Comparison of ENCODE assay signal across 1 cellular context in the genomic region with DNA sequence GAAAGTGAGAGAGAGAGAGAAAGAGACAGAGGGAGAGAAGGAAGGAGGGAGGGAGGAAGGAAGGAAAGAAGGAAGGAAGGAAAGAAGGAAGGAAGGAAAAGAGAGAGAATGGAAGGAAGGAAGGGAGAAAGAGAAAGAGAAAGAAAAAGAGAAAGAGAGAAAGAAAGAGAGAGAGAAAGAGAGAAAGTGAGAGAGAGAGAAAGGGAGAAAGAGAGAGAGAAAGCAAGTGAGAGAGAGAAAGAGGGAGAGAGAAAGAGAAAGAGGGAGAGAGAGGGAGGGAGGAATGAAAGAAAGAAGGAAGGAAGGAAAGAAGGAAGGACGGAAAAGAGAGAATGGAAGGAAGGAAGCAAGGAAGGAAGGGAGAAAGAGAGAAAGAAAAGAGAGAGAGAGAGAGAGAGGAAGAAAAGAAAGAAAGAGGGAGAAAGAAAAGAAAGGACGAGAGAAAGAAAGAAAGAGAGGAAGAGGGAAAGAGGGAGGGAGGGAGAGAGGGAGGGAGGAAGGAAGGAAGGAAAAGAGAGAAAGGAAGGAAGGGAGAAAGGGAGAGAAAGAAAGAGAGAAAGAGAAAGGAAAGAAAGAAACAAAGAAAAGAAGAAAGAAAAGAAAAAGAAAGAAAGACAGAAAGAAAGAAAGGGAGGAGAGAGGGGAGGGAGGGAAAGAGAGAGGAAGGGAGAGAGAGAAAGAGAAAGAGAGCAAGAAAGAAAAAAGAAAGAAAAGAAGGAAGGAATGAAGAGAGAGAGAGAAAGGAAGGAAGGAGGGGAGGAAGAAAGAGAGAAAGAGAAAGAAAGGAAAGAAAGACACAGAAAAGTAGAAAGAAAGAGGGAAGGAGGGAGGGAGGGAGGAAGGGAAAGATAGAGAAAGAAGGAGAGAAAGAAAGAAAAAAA.
TF ChIP-seq lines count a peak whose summit lies in the region.

No MANE protein-coding gene starts in this region.

TF ChIP-seq in WTC11, 78 proteins besides CTCF, POLR2A, EP300 and RAD21 (continued from another document):
- TF ChIP-seq, protein P1, sequence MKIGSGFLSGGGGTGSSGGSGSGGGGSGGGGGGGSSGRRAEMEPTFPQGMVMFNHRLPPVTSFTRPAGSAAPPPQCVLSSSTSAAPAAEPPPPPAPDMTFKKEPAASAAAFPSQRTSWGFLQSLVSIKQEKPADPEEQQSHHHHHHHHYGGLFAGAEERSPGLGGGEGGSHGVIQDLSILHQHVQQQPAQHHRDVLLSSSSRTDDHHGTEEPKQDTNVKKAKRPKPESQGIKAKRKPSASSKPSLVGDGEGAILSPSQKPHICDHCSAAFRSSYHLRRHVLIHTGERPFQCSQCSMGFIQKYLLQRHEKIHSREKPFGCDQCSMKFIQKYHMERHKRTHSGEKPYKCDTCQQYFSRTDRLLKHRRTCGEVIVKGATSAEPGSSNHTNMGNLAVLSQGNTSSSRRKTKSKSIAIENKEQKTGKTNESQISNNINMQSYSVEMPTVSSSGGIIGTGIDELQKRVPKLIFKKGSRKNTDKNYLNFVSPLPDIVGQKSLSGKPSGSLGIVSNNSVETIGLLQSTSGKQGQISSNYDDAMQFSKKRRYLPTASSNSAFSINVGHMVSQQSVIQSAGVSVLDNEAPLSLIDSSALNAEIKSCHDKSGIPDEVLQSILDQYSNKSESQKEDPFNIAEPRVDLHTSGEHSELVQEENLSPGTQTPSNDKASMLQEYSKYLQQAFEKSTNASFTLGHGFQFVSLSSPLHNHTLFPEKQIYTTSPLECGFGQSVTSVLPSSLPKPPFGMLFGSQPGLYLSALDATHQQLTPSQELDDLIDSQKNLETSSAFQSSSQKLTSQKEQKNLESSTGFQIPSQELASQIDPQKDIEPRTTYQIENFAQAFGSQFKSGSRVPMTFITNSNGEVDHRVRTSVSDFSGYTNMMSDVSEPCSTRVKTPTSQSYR (CRISPR knock-in tag; IDR thresholded peaks at IDR 0.05): no peak
- TF ChIP-seq EMX1 (CRISPR knock-in tag; IDR thresholded peaks at IDR 0.05) (no peak), TEAD4 (CRISPR knock-in tag; IDR thresholded peaks at IDR 0.05) (no peak), CREM (CRISPR knock-in tag; IDR thresholded peaks at IDR 0.05) (no peak), SP1 (CRISPR knock-in tag; conservative IDR thresholded peaks at IDR 0.05) (no peak), CREB1 (CRISPR knock-in tag; IDR thresholded peaks at IDR 0.05) (no peak), IRF2 (CRISPR knock-in tag; IDR thresholded peaks at IDR 0.05; ENCODE audit: borderline replicate concordance, low read depth) (no peak), SOX15 (CRISPR knock-in tag; IDR thresholded peaks at IDR 0.05) (no peak), FOXP1 (CRISPR knock-in tag; IDR thresholded peaks at IDR 0.05; ENCODE audit: borderline replicate concordance) (no peak), KAT7 (CRISPR knock-in tag; IDR thresholded peaks at IDR 0.05; ENCODE audit: borderline replicate concordance) (no peak)
- TF ChIP-seq, protein P2, sequence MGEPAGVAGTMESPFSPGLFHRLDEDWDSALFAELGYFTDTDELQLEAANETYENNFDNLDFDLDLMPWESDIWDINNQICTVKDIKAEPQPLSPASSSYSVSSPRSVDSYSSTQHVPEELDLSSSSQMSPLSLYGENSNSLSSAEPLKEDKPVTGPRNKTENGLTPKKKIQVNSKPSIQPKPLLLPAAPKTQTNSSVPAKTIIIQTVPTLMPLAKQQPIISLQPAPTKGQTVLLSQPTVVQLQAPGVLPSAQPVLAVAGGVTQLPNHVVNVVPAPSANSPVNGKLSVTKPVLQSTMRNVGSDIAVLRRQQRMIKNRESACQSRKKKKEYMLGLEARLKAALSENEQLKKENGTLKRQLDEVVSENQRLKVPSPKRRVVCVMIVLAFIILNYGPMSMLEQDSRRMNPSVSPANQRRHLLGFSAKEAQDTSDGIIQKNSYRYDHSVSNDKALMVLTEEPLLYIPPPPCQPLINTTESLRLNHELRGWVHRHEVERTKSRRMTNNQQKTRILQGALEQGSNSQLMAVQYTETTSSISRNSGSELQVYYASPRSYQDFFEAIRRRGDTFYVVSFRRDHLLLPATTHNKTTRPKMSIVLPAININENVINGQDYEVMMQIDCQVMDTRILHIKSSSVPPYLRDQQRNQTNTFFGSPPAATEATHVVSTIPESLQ (CRISPR knock-in tag; IDR thresholded peaks at IDR 0.05): no peak
- TF ChIP-seq, protein P3, sequence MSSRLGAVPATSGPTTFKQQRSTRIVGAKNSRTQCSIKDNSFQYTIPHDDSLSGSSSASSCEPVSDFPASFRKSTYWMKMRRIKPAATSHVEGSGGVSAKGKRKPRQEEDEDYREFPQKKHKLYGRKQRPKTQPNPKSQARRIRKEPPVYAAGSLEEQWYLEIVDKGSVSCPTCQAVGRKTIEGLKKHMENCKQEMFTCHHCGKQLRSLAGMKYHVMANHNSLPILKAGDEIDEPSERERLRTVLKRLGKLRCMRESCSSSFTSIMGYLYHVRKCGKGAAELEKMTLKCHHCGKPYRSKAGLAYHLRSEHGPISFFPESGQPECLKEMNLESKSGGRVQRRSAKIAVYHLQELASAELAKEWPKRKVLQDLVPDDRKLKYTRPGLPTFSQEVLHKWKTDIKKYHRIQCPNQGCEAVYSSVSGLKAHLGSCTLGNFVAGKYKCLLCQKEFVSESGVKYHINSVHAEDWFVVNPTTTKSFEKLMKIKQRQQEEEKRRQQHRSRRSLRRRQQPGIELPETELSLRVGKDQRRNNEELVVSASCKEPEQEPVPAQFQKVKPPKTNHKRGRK (CRISPR knock-in tag; IDR thresholded peaks at IDR 0.05; ENCODE audit: borderline replicate concordance): no peak
- TF ChIP-seq, protein P4, sequence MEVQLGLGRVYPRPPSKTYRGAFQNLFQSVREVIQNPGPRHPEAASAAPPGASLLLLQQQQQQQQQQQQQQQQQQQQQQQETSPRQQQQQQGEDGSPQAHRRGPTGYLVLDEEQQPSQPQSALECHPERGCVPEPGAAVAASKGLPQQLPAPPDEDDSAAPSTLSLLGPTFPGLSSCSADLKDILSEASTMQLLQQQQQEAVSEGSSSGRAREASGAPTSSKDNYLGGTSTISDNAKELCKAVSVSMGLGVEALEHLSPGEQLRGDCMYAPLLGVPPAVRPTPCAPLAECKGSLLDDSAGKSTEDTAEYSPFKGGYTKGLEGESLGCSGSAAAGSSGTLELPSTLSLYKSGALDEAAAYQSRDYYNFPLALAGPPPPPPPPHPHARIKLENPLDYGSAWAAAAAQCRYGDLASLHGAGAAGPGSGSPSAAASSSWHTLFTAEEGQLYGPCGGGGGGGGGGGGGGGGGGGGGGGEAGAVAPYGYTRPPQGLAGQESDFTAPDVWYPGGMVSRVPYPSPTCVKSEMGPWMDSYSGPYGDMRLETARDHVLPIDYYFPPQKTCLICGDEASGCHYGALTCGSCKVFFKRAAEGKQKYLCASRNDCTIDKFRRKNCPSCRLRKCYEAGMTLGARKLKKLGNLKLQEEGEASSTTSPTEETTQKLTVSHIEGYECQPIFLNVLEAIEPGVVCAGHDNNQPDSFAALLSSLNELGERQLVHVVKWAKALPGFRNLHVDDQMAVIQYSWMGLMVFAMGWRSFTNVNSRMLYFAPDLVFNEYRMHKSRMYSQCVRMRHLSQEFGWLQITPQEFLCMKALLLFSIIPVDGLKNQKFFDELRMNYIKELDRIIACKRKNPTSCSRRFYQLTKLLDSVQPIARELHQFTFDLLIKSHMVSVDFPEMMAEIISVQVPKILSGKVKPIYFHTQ (CRISPR knock-in tag; IDR thresholded peaks at IDR 0.05): no peak
- TF ChIP-seq, protein P5, sequence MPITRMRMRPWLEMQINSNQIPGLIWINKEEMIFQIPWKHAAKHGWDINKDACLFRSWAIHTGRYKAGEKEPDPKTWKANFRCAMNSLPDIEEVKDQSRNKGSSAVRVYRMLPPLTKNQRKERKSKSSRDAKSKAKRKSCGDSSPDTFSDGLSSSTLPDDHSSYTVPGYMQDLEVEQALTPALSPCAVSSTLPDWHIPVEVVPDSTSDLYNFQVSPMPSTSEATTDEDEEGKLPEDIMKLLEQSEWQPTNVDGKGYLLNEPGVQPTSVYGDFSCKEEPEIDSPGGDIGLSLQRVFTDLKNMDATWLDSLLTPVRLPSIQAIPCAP (CRISPR knock-in tag; IDR thresholded peaks at IDR 0.05): no peak
- TF ChIP-seq, protein P6, sequence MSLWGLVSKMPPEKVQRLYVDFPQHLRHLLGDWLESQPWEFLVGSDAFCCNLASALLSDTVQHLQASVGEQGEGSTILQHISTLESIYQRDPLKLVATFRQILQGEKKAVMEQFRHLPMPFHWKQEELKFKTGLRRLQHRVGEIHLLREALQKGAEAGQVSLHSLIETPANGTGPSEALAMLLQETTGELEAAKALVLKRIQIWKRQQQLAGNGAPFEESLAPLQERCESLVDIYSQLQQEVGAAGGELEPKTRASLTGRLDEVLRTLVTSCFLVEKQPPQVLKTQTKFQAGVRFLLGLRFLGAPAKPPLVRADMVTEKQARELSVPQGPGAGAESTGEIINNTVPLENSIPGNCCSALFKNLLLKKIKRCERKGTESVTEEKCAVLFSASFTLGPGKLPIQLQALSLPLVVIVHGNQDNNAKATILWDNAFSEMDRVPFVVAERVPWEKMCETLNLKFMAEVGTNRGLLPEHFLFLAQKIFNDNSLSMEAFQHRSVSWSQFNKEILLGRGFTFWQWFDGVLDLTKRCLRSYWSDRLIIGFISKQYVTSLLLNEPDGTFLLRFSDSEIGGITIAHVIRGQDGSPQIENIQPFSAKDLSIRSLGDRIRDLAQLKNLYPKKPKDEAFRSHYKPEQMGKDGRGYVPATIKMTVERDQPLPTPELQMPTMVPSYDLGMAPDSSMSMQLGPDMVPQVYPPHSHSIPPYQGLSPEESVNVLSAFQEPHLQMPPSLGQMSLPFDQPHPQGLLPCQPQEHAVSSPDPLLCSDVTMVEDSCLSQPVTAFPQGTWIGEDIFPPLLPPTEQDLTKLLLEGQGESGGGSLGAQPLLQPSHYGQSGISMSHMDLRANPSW (CRISPR knock-in tag; conservative IDR thresholded peaks at IDR 0.05; ENCODE audit: low read depth): no peak
- TF ChIP-seq, protein P7, sequence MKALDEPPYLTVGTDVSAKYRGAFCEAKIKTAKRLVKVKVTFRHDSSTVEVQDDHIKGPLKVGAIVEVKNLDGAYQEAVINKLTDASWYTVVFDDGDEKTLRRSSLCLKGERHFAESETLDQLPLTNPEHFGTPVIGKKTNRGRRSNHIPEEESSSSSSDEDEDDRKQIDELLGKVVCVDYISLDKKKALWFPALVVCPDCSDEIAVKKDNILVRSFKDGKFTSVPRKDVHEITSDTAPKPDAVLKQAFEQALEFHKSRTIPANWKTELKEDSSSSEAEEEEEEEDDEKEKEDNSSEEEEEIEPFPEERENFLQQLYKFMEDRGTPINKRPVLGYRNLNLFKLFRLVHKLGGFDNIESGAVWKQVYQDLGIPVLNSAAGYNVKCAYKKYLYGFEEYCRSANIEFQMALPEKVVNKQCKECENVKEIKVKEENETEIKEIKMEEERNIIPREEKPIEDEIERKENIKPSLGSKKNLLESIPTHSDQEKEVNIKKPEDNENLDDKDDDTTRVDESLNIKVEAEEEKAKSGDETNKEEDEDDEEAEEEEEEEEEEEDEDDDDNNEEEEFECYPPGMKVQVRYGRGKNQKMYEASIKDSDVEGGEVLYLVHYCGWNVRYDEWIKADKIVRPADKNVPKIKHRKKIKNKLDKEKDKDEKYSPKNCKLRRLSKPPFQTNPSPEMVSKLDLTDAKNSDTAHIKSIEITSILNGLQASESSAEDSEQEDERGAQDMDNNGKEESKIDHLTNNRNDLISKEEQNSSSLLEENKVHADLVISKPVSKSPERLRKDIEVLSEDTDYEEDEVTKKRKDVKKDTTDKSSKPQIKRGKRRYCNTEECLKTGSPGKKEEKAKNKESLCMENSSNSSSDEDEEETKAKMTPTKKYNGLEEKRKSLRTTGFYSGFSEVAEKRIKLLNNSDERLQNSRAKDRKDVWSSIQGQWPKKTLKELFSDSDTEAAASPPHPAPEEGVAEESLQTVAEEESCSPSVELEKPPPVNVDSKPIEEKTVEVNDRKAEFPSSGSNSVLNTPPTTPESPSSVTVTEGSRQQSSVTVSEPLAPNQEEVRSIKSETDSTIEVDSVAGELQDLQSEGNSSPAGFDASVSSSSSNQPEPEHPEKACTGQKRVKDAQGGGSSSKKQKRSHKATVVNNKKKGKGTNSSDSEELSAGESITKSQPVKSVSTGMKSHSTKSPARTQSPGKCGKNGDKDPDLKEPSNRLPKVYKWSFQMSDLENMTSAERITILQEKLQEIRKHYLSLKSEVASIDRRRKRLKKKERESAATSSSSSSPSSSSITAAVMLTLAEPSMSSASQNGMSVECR (CRISPR knock-in tag; IDR thresholded peaks at IDR 0.05; ENCODE audit: borderline replicate concordance): no peak
TF ChIP-seq in WTC11: peak in this region for 0.
